Comparison of ENCODE assay signal across 1 cellular context in the genomic region with DNA sequence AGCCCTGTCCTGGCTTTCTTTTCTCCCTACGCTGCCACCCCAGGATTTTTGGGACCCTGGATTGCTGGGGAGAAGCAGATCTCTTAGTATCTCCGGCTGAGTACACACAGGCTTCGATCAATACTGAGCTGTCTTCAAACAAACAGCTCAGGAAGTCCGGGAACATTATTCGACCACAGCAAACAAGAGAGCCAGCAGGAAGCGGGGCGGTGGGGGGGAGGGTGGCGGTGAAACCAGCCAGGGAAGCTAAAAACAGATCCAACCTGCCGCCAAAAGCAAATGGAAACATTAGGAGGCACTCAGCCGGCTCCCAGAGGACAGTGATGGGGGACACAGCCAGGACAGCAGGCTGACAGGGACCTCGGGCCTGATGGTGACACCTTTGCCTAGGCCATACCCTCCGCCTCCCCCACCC.
TF ChIP-seq lines count a peak whose summit lies in the region.

No MANE protein-coding gene starts in this region.

TF ChIP-seq in HepG2, 621 proteins besides CTCF, POLR2A, EP300 and RAD21 (continues in another document):
- TF ChIP-seq ISL2 (CRISPR knock-in tag; IDR thresholded peaks at IDR 0.05) (peak; percentile 90), SOX13 (IDR thresholded peaks at IDR 0.05) (peak; percentile 73), SOX13 (CRISPR knock-in tag; conservative IDR thresholded peaks at IDR 0.05 in 1 of 2, IDR thresholded peaks at IDR 0.05 in 1 of 2) (peak in 1 of 2 experiments; percentile 82; a peak in 2 of 4 replicates), PAWR (CRISPR knock-in tag; IDR thresholded peaks at IDR 0.05; ENCODE audit: borderline replicate concordance) (no peak), ADNP (CRISPR knock-in tag; IDR thresholded peaks at IDR 0.05) (no peak), SMYD3 (CRISPR knock-in tag; IDR thresholded peaks at IDR 0.05) (no peak), STAT5B (CRISPR knock-in tag; IDR thresholded peaks at IDR 0.05) (0 out of 2 replicates have a peak, but pooled peaks have one; percentile 33), ZMYM4 (CRISPR knock-in tag; IDR thresholded peaks at IDR 0.05) (peak; percentile 58; the same call in 1 of the 2 replicates), ZKSCAN8 (CRISPR knock-in tag; IDR thresholded peaks at IDR 0.05; ENCODE audit: borderline replicate concordance) (peak; percentile 72; the same call in 1 of the 2 replicates), IRF2 (CRISPR knock-in tag; IDR thresholded peaks at IDR 0.05) (peak; percentile 40; the same call in 1 of the 2 replicates), CEBPB (IDR thresholded peaks at IDR 0.05; ENCODE audit: borderline replicate concordance, low read depth, low read length) (no peak), NFIC (IDR thresholded peaks at IDR 0.05; ENCODE audit: low read length) (peak; percentile 74), DR1 (CRISPR knock-in tag; IDR thresholded peaks at IDR 0.05) (no peak), ZNF354B (CRISPR knock-in tag; IDR thresholded peaks at IDR 0.05) (no peak), BCL6 (CRISPR knock-in tag; IDR thresholded peaks at IDR 0.05) (peak; percentile 72), GZF1 (CRISPR knock-in tag; IDR thresholded peaks at IDR 0.05) (no peak), SOX6 (IDR thresholded peaks at IDR 0.05) (no peak), SOX6 (CRISPR knock-in tag; IDR thresholded peaks at IDR 0.05) (peak; percentile 83), NAIF1 (CRISPR knock-in tag; IDR thresholded peaks at IDR 0.05; ENCODE audit: borderline replicate concordance) (no peak), SETDB1 (CRISPR knock-in tag; IDR thresholded peaks at IDR 0.05; ENCODE audit: borderline replicate concordance) (no peak), MAZ (IDR thresholded peaks at IDR 0.05; ENCODE audit: borderline replicate concordance, low read depth, low read length) (no peak), MAZ (CRISPR knock-in tag; IDR thresholded peaks at IDR 0.05; ENCODE audit: low read depth) (no peak), ZC3H13 (CRISPR knock-in tag; IDR thresholded peaks at IDR 0.05) (no peak), ETV5 (CRISPR knock-in tag; IDR thresholded peaks at IDR 0.05; ENCODE audit: borderline replicate concordance) (peak; percentile 98), WIZ (CRISPR knock-in tag; IDR thresholded peaks at IDR 0.05) (no peak), CHD4 (IDR thresholded peaks at IDR 0.05; ENCODE audit: borderline replicate concordance, low read length) (0 out of 2 replicates have a peak, but pooled peaks have one; percentile 7), ZNF10 (CRISPR knock-in tag; IDR thresholded peaks at IDR 0.05; ENCODE audit: borderline replicate concordance, low read depth) (no peak), MED13 (CRISPR knock-in tag; IDR thresholded peaks at IDR 0.05) (no peak), ZSCAN22 (CRISPR knock-in tag; IDR thresholded peaks at IDR 0.05) (peak; percentile 91), KLF6 (CRISPR knock-in tag; IDR thresholded peaks at IDR 0.05) (no peak), SRSF1 (optimal IDR thresholded peaks at IDR 0.05; ENCODE audit: low read depth, low read length) (no peak), ZNF496 (CRISPR knock-in tag; IDR thresholded peaks at IDR 0.05; ENCODE audit: insufficient replicate concordance) (no peak)
- TF ChIP-seq, protein P1, sequence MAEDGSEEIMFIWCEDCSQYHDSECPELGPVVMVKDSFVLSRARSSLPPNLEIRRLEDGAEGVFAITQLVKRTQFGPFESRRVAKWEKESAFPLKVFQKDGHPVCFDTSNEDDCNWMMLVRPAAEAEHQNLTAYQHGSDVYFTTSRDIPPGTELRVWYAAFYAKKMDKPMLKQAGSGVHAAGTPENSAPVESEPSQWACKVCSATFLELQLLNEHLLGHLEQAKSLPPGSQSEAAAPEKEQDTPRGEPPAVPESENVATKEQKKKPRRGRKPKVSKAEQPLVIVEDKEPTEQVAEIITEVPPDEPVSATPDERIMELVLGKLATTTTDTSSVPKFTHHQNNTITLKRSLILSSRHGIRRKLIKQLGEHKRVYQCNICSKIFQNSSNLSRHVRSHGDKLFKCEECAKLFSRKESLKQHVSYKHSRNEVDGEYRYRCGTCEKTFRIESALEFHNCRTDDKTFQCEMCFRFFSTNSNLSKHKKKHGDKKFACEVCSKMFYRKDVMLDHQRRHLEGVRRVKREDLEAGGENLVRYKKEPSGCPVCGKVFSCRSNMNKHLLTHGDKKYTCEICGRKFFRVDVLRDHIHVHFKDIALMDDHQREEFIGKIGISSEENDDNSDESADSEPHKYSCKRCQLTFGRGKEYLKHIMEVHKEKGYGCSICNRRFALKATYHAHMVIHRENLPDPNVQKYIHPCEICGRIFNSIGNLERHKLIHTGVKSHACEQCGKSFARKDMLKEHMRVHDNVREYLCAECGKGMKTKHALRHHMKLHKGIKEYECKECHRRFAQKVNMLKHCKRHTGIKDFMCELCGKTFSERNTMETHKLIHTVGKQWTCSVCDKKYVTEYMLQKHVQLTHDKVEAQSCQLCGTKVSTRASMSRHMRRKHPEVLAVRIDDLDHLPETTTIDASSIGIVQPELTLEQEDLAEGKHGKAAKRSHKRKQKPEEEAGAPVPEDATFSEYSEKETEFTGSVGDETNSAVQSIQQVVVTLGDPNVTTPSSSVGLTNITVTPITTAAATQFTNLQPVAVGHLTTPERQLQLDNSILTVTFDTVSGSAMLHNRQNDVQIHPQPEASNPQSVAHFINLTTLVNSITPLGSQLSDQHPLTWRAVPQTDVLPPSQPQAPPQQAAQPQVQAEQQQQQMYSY (CRISPR knock-in tag; IDR thresholded peaks at IDR 0.05), result no peak
- TF ChIP-seq, protein P2, sequence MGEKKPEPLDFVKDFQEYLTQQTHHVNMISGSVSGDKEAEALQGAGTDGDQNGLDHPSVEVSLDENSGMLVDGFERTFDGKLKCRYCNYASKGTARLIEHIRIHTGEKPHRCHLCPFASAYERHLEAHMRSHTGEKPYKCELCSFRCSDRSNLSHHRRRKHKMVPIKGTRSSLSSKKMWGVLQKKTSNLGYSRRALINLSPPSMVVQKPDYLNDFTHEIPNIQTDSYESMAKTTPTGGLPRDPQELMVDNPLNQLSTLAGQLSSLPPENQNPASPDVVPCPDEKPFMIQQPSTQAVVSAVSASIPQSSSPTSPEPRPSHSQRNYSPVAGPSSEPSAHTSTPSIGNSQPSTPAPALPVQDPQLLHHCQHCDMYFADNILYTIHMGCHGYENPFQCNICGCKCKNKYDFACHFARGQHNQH (CRISPR knock-in tag; IDR thresholded peaks at IDR 0.05), result peak; percentile 78; the same call in 1 of the 2 replicates
- TF ChIP-seq, protein P3, sequence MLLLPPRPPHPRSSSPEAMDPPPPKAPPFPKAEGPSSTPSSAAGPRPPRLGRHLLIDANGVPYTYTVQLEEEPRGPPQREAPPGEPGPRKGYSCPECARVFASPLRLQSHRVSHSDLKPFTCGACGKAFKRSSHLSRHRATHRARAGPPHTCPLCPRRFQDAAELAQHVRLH (CRISPR knock-in tag; IDR thresholded peaks at IDR 0.05; ENCODE audit: borderline replicate concordance, low read depth), result peak; percentile 64; the same call in 1 of the 2 replicates
- TF ChIP-seq, protein P4, sequence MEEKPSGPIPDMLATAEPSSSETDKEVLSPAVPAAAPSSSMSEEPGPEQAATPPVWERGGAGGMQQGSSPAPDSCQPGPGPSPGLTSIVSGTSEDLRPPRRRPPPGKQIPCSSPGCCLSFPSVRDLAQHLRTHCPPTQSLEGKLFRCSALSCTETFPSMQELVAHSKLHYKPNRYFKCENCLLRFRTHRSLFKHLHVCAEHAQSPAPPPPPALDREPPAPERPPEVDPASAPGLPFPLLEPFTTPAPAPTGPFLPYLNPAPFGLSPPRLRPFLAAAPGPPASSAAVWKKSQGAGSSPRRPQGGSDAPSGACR (CRISPR knock-in tag; IDR thresholded peaks at IDR 0.05), result no peak
- TF ChIP-seq, protein P5, sequence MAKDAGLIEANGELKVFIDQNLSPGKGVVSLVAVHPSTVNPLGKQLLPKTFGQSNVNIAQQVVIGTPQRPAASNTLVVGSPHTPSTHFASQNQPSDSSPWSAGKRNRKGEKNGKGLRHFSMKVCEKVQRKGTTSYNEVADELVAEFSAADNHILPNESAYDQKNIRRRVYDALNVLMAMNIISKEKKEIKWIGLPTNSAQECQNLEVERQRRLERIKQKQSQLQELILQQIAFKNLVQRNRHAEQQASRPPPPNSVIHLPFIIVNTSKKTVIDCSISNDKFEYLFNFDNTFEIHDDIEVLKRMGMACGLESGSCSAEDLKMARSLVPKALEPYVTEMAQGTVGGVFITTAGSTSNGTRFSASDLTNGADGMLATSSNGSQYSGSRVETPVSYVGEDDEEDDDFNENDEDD (CRISPR knock-in tag; IDR thresholded peaks at IDR 0.05; ENCODE audit: borderline replicate concordance), result peak; percentile 51; the same call in 1 of the 2 replicates
- TF ChIP-seq, protein P6, sequence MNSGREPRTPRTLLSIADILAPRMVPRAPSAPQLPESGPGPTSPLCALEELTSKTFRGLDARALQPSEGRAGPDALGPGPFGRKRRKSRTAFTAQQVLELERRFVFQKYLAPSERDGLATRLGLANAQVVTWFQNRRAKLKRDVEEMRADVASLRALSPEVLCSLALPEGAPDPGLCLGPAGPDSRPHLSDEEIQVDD (CRISPR knock-in tag; IDR thresholded peaks at IDR 0.05; ENCODE audit: borderline replicate concordance), result no peak
- TF ChIP-seq, protein P7, sequence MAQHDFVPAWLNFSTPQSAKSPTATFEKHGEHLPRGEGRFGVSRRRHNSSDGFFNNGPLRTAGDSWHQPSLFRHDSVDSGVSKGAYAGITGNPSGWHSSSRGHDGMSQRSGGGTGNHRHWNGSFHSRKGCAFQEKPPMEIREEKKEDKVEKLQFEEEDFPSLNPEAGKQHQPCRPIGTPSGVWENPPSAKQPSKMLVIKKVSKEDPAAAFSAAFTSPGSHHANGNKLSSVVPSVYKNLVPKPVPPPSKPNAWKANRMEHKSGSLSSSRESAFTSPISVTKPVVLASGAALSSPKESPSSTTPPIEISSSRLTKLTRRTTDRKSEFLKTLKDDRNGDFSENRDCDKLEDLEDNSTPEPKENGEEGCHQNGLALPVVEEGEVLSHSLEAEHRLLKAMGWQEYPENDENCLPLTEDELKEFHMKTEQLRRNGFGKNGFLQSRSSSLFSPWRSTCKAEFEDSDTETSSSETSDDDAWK (CRISPR knock-in tag; IDR thresholded peaks at IDR 0.05), result no peak
- TF ChIP-seq, protein P8, sequence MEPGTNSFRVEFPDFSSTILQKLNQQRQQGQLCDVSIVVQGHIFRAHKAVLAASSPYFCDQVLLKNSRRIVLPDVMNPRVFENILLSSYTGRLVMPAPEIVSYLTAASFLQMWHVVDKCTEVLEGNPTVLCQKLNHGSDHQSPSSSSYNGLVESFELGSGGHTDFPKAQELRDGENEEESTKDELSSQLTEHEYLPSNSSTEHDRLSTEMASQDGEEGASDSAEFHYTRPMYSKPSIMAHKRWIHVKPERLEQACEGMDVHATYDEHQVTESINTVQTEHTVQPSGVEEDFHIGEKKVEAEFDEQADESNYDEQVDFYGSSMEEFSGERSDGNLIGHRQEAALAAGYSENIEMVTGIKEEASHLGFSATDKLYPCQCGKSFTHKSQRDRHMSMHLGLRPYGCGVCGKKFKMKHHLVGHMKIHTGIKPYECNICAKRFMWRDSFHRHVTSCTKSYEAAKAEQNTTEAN (CRISPR knock-in tag; conservative IDR thresholded peaks at IDR 0.05), result no peak
- TF ChIP-seq, protein P9, sequence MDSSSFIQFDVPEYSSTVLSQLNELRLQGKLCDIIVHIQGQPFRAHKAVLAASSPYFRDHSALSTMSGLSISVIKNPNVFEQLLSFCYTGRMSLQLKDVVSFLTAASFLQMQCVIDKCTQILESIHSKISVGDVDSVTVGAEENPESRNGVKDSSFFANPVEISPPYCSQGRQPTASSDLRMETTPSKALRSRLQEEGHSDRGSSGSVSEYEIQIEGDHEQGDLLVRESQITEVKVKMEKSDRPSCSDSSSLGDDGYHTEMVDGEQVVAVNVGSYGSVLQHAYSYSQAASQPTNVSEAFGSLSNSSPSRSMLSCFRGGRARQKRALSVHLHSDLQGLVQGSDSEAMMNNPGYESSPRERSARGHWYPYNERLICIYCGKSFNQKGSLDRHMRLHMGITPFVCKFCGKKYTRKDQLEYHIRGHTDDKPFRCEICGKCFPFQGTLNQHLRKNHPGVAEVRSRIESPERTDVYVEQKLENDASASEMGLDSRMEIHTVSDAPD (CRISPR knock-in tag; IDR thresholded peaks at IDR 0.05), result peak; percentile 59; the same call in 1 of the 2 replicates
- TF ChIP-seq, protein P10, sequence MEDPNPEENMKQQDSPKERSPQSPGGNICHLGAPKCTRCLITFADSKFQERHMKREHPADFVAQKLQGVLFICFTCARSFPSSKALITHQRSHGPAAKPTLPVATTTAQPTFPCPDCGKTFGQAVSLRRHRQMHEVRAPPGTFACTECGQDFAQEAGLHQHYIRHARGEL (CRISPR knock-in tag; IDR thresholded peaks at IDR 0.05), result no peak
- TF ChIP-seq, protein P11, sequence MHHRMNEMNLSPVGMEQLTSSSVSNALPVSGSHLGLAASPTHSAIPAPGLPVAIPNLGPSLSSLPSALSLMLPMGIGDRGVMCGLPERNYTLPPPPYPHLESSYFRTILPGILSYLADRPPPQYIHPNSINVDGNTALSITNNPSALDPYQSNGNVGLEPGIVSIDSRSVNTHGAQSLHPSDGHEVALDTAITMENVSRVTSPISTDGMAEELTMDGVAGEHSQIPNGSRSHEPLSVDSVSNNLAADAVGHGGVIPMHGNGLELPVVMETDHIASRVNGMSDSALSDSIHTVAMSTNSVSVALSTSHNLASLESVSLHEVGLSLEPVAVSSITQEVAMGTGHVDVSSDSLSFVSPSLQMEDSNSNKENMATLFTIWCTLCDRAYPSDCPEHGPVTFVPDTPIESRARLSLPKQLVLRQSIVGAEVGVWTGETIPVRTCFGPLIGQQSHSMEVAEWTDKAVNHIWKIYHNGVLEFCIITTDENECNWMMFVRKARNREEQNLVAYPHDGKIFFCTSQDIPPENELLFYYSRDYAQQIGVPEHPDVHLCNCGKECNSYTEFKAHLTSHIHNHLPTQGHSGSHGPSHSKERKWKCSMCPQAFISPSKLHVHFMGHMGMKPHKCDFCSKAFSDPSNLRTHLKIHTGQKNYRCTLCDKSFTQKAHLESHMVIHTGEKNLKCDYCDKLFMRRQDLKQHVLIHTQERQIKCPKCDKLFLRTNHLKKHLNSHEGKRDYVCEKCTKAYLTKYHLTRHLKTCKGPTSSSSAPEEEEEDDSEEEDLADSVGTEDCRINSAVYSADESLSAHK (CRISPR knock-in tag; IDR thresholded peaks at IDR 0.05; ENCODE audit: borderline replicate concordance), result no peak
- TF ChIP-seq, protein P12, sequence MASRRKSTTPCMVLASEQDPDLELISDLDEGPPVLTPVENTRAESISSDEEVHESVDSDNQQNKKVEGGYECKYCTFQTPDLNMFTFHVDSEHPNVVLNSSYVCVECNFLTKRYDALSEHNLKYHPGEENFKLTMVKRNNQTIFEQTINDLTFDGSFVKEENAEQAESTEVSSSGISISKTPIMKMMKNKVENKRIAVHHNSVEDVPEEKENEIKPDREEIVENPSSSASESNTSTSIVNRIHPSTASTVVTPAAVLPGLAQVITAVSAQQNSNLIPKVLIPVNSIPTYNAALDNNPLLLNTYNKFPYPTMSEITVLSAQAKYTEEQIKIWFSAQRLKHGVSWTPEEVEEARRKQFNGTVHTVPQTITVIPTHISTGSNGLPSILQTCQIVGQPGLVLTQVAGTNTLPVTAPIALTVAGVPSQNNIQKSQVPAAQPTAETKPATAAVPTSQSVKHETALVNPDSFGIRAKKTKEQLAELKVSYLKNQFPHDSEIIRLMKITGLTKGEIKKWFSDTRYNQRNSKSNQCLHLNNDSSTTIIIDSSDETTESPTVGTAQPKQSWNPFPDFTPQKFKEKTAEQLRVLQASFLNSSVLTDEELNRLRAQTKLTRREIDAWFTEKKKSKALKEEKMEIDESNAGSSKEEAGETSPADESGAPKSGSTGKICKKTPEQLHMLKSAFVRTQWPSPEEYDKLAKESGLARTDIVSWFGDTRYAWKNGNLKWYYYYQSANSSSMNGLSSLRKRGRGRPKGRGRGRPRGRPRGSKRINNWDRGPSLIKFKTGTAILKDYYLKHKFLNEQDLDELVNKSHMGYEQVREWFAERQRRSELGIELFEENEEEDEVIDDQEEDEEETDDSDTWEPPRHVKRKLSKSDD (CRISPR knock-in tag; IDR thresholded peaks at IDR 0.05; ENCODE audit: low read depth), result no peak
